ENCODE assay signal across 8 cellular contexts in the genomic region with DNA sequence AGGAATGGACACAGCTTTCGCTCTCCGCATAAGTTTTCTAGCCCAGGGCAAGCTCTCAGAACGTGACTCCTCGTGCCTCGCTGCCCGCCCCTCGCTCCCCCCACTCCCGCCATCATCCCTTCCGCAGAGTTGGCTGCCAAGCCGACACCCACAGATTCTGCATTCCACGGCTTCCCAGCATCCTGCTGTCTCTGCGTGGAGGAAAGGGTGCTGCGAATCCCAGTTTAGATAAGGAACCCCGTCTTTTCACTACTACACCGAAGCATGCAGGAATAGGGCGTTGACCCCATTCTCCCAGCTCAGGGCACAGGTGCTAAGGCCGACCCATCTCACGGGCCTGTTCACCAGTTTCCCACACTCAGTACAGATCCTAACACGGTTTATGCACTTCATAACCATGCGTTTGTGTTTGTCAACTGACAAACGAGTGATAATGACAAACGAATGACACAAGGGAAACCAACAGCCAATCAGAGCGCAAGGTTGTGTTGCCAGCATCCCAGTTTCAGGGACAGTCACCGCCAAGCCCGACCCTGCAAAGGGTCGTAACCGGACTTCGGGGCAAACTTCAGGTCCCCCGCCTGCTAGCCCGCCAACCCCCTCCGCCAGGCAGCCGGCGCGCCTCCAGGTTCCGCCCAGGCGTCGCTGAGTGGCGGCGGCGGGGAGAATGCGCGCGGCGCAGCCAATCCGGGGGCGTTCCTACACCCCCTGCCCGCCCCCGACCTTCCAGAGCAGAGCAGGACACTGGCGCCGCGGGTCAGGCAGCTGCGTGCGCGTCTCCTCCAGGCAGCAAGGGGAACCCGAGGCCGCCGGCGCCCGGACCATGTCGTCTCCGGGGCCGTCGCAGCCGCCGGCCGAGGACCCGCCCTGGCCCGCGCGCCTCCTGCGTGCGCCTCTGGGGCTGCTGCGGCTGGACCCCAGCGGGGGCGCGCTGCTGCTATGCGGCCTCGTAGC. TPM values are rescaled to one million over a fixed set of nuclear protein-coding genes. Genes with fewer than 3 reads are reported as not detected.
DNase-seq lines count a peak whose midpoint lies in the region; ATAC-seq and TF ChIP-seq lines count a peak whose summit lies in the region.

Gene CYP2U1 (plus strand): TSS at position 729 of the 954 bp plus-strand sequence. CDS start 95 bp downstream, at position 824.

- intact Hi-C loops in stomach (cut with DNase I; ENCODE audit: low total_unique reads): no loop called here

- H3K4me1 Mint-ChIP-seq in neural crest cell: peaks cover 19% of the 10 kb centered on the region

- H3K36me3 ChIP-seq in HUES6 (ENCODE audit: control insufficient read depth, insufficient read depth, low read length) (peaks cover 1% of the 10 kb centered on the region; the same call in 1 of the 2 replicates), stomach (peaks cover 0 to 1% (median 0%) of the 10 kb centered on the region in 4 donors)

- peak; percentile 95 for ATAC-seq in GM21423 (IDR thresholded peaks at IDR 0.05; ENCODE audit: unreplicated experiment)

- WGBS in stomach, 5 donors: 2 to 4% (median 2%) methylated on average over 23 to 78 of the region's 78 CpGs

- no peak for TF ChIP-seq EP300 in stomach (IDR thresholded peaks at IDR 0.05)

- peak within 1 kb of the TSS; percentile 52 for H3K9ac ChIP-seq in HUES6 (ENCODE audit: low read length)

- TF ChIP-seq POLR2A in stomach (IDR thresholded peaks at IDR 0.05): no peak

- DNase-seq in DMS114 treated with DMSO at 0.1 percent for 48 hours (lab: John Stamatoyannopoulos, UW; ENCODE audit: unreplicated experiment) (peak; percentile 13), RPMI8226 (peak; percentile 41), fibroblast of the conjunctiva (ENCODE audit: low read depth) (peak; percentile 44), neural crest cell (ENCODE audit: low read depth, low spot score) (peak; percentile 78), stomach (peak; percentile 85)
- DNase-seq in activated effector memory CD4-positive, alpha-beta T cell treated with Interleukin-2 at 50 U/mL for 16 hours: peak; percentile 72

- no peaks in the 10 kb centered on the region for H3K9me3 Mint-ChIP-seq in neural crest cell

- H3K27ac Mint-ChIP-seq in neural crest cell (ENCODE audit: unreplicated experiment): no peak within 1 kb of the TSS

- TF ChIP-seq CTCF in neural crest cell (conservative IDR thresholded peaks at IDR 0.05) (no peak), stomach (IDR thresholded peaks at IDR 0.05) (peak in 2 of 7 experiments; percentile 27 to 30)

- H3K4me1 ChIP-seq in HUES6 (ENCODE audit: control insufficient read depth, insufficient read depth, low read length) (peaks cover 10% of the 10 kb centered on the region; the same call in 1 of the 2 replicates), stomach (peaks cover 6 to 25% (median 21%) of the 10 kb centered on the region in 4 donors)

- H3K9me3 ChIP-seq in HUES6 (ENCODE audit: control insufficient read depth, insufficient read depth, low read depth, low read length) (no peaks in the 10 kb centered on the region), stomach (no peaks in the 10 kb centered on the region)

- H3K27me3 Mint-ChIP-seq in neural crest cell (ENCODE audit: low read depth): peaks cover 6% of the 10 kb centered on the region

- H3K27ac ChIP-seq in HUES6 (ENCODE audit: low read depth, low read length): no peak within 1 kb of the TSS
- H3K27ac ChIP-seq in stomach: peak within 1 kb of the TSS; percentile 65 to 86 (median 77)

- H3K36me3 Mint-ChIP-seq in neural crest cell (ENCODE audit: low read depth): peaks cover 3% of the 10 kb centered on the region

- peak within 1 kb of the TSS; percentile 89 for H3K4me3 Mint-ChIP-seq in neural crest cell

- peaks cover 30% of the 10 kb centered on the region for H3K27me3 ChIP-seq in HUES6 (ENCODE audit: control insufficient read depth, insufficient read depth, low read length)
- no peaks in the 10 kb centered on the region for H3K27me3 ChIP-seq in stomach

- H3K4me3 ChIP-seq in HUES6 (ENCODE audit: low read depth, low read length) (peak within 1 kb of the TSS; percentile 68), stomach (peak within 1 kb of the TSS; percentile 73 to 84 (median 79))

RNA-seq across cellular contexts. Expression of gene CYP2U1, which starts in this region (rescaled TPM):
- total RNA-seq in neural crest cell (7.6 and 8.4 TPM in 2 replicates), stomach (10 to 100 TPM in 1 of 5 donors, 1 to 10 TPM in 3, under 1 TPM in 1; 0.58 to 10.7 (median 6.4) TPM)
- 1 to 10 TPM; 1.1 to 2.6 (median 1.1) TPM for polyA plus RNA-seq in stomach

Comparison
In these comparisons a context has a peak if more than half of its experiments do, and no peak if none do; other contexts are left out.
1. DNase-seq: peak in every context shown above with its lines; median percentile 85 in stomach; 78 in neural crest cell; 72 in activated effector memory CD4-positive, alpha-beta T cell treated with Interleukin-2 at 50 U/mL for 16 hours; 44 in fibroblast of the conjunctiva; 41 in RPMI8226; 13 in DMS114 treated with DMSO at 0.1 percent for 48 hours.